ENCODE assay signal across 1 cellular context in the genomic region with DNA sequence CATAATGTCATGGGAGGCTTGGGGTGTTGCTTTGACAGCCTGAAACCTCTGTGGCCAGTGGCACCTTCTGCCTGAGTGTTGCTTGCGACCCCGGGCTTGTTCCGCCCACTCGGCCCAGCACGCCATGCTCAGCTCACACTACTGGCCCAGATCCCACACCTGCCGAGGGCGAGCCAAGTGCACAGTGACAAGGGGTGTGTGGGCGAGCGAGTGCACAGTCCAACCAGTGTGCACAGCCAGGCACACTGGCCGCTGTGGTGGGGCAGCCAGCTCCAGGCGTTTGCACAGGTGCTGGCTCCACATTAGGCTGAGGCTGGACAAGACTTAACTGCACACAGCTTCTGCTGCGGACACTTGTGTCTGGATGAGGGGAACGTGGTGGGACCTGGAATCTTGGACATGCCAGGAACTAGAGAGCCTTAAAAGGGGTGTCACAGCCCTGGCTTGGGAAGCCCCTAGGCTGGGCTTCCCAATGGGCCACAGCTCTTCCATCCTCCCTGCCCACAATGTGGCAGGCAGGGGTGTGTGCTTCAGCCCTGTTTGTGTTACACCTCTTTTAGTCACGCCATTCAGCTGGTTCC.
TF ChIP-seq lines count a peak whose summit lies in the region.

No MANE protein-coding gene starts in this region.

TF ChIP-seq in H1, 55 proteins besides CTCF, POLR2A, EP300 and RAD21:
- TF ChIP-seq CEBPB (IDR thresholded peaks at IDR 0.05; ENCODE audit: low read depth, low read length), result no peak
- no peak for TF ChIP-seq JUN (IDR thresholded peaks at IDR 0.05; ENCODE audit: low read depth, low read length)
- no peak for TF ChIP-seq KDM5A (IDR thresholded peaks at IDR 0.05; ENCODE audit: low read length)
- no peak for TF ChIP-seq CTBP2 (IDR thresholded peaks at IDR 0.05; ENCODE audit: borderline replicate concordance, insufficient read depth, insufficient read length, low read length)
- TF ChIP-seq, protein P1, sequence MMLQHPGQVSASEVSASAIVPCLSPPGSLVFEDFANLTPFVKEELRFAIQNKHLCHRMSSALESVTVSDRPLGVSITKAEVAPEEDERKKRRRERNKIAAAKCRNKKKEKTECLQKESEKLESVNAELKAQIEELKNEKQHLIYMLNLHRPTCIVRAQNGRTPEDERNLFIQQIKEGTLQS (IDR thresholded peaks at IDR 0.05; ENCODE audit: insufficient read depth, low read depth, low read length), result no peak
- no peak for TF ChIP-seq TCF12 (IDR thresholded peaks at IDR 0.05; ENCODE audit: low read depth, low read length)
- no peak for TF ChIP-seq TAF7 (optimal IDR thresholded peaks at IDR 0.05; ENCODE audit: borderline replicate concordance, low read depth, low read length)
- no peak for TF ChIP-seq SRF (IDR thresholded peaks at IDR 0.05; ENCODE audit: low read depth, low read length)
- no peak for TF ChIP-seq SP2 (IDR thresholded peaks at IDR 0.05; ENCODE audit: low read length)
- no peak for TF ChIP-seq TEAD4 (IDR thresholded peaks at IDR 0.05; ENCODE audit: low read depth, low read length)
